8 cellular contexts compared by ENCODE assay signal in genomic region chr11:72113170-72113808, GRCh38. TPM values are rescaled to one million over a fixed set of nuclear protein-coding genes. Genes with fewer than 3 reads are reported as not detected.
DNase-seq lines count a peak whose midpoint lies in the region; ATAC-seq, FAIRE-seq and TF ChIP-seq lines count a peak whose summit lies in the region.

No MANE protein-coding gene starts in this region.

- peak overlapping the region; percentile 99 for H3K27ac ChIP-seq in skeletal muscle tissue (ENCODE audit: low read depth, low read length)

- ATAC-seq in GM19397 (IDR thresholded peaks at IDR 0.05; ENCODE audit: unreplicated experiment) (no peak), HG02884 (IDR thresholded peaks at IDR 0.05; ENCODE audit: unreplicated experiment) (no peak), HG03460 (IDR thresholded peaks at IDR 0.05; ENCODE audit: unreplicated experiment) (no peak)

- H3K4me3 ChIP-seq in fibroblast of mammary gland (ENCODE audit: control insufficient read depth, low read depth, low read length) (peak overlapping the region; percentile 73), skeletal muscle tissue (ENCODE audit: low read length in 3 of 3) (peak overlapping the region; percentile 89 to 96 (median 92))

- no peaks in the 10 kb centered on the region for H3K9me3 ChIP-seq in skeletal muscle tissue (ENCODE audit: control insufficient read depth in 3 of 3, low read length in 3 of 3)

- DNase-seq in GM12891 (ENCODE audit: insufficient read length, low spot score) (no peak), SK-N-DZ (ENCODE audit: low spot score) (peak; percentile 33), fibroblast of mammary gland (ENCODE audit: low read depth) (peak; percentile 92), GOT3 (lab: John Stamatoyannopoulos, UW) (no peak)

- TF ChIP-seq CTCF in fibroblast of mammary gland (conservative IDR thresholded peaks at IDR 0.05; ENCODE audit: control insufficient read depth, insufficient read depth, low read depth, low read length) = no peak

- H3K36me3 ChIP-seq in skeletal muscle tissue (ENCODE audit: control insufficient read depth in 3 of 3, insufficient read depth in 3 of 3, low read length in 3 of 3) = peaks cover 10 to 23% (median 13%) of the 10 kb centered on the region in 3 donors

- peak; percentile 43 for FAIRE-seq in GM12891 (lab: Jason Lieb, UNC)

- peaks cover 6 to 21% (median 16%) of the 10 kb centered on the region in 3 donors for H3K4me1 ChIP-seq in skeletal muscle tissue (ENCODE audit: control insufficient read depth in 3 of 3, insufficient read depth in 3 of 3, low read length in 3 of 3)

- peak overlapping the region; percentile 97 to 98 (median 97) for H3K9ac ChIP-seq in skeletal muscle tissue (ENCODE audit: low read depth in 1 of 3, low read length in 3 of 3)

- TF ChIP-seq POLR2A in GM12891 (IDR thresholded peaks at IDR 0.05; ENCODE audit: low read depth, low read length) = no peak

- H3K27me3 ChIP-seq in skeletal muscle tissue (ENCODE audit: control insufficient read depth in 3 of 3, insufficient read depth in 3 of 3, low read length in 3 of 3) = peaks cover 0 to 3% (median 0%) of the 10 kb centered on the region in 3 donors

TF ChIP-seq in GM12891, 5 proteins besides CTCF, POLR2A, EP300 and RAD21:
- TF ChIP-seq POU2F2 (IDR thresholded peaks at IDR 0.05; ENCODE audit: low read depth, low read length) = no peak
- no peak for TF ChIP-seq SPI1 (IDR thresholded peaks at IDR 0.05; ENCODE audit: low read depth, low read length)
- no peak for TF ChIP-seq POLR2AphosphoS5 (IDR thresholded peaks at IDR 0.05; ENCODE audit: low read depth, low read length)
- TF ChIP-seq PAX5 (IDR thresholded peaks at IDR 0.05; ENCODE audit: insufficient read depth, low read length, severe bottlenecking) = no peak
- TF ChIP-seq TAF1 (IDR thresholded peaks at IDR 0.05; ENCODE audit: low read depth, low read length) = no peak

RNA-seq across cellular contexts. Expression of gene ANAPC15, which starts 0.8 kb away (rescaled TPM):
- 80.1 TPM for polyA plus RNA-seq in GM12891 (2012; ENCODE audit: low read depth, missing spikeins)
- polyA plus RNA-seq in SK-N-DZ (2014; cell fraction: cytosol; rRNA removed) = 67.5 and 75.5 TPM in 2 replicates
- 33.2 and 41.3 TPM in 2 replicates for polyA plus RNA-seq in SK-N-DZ (2014; cell fraction: nucleus; rRNA removed)
- total RNA-seq in skeletal muscle tissue = 7.8 TPM

RNA-seq across cellular contexts. Expression of gene TOMT, which starts 7.6 kb away (rescaled TPM):
- not detected for polyA plus RNA-seq in GM12891 (2012; ENCODE audit: low read depth, missing spikeins)
- 0.18 TPM in 1 of 2 replicates, not detected in the other for polyA plus RNA-seq in SK-N-DZ (2014; cell fraction: cytosol; rRNA removed)
- 0.47 TPM in 1 of 2 replicates, not detected in the other for polyA plus RNA-seq in SK-N-DZ (2014; cell fraction: nucleus; rRNA removed)
- not detected for total RNA-seq in skeletal muscle tissue

RNA-seq across cellular contexts. Expression of gene LAMTOR1, which starts 10.2 kb away (rescaled TPM):
- polyA plus RNA-seq in GM12891 (2012; ENCODE audit: low read depth, missing spikeins) = 82.0 TPM
- polyA plus RNA-seq in SK-N-DZ (2014; cell fraction: cytosol; rRNA removed) = 76.1 and 80.5 TPM in 2 replicates
- polyA plus RNA-seq in SK-N-DZ (2014; cell fraction: nucleus; rRNA removed) = 28.6 and 49.4 TPM in 2 replicates
- total RNA-seq in skeletal muscle tissue = 42.3 TPM

RNA-seq across cellular contexts. Expression of gene FOLR3, which starts 22.2 kb away (rescaled TPM):
- not detected for polyA plus RNA-seq in GM12891 (2012; ENCODE audit: low read depth, missing spikeins)
- polyA plus RNA-seq in SK-N-DZ (2014; cell fraction: cytosol; rRNA removed) = not detected in 2 replicates
- not detected in 2 replicates for polyA plus RNA-seq in SK-N-DZ (2014; cell fraction: nucleus; rRNA removed)
- total RNA-seq in skeletal muscle tissue = 0.52 TPM

RNA-seq across cellular contexts. Expression of gene LRRC51, which starts 32.6 kb away (rescaled TPM):
- polyA plus RNA-seq in GM12891 (2012; ENCODE audit: low read depth, missing spikeins) = 4.9 TPM
- 15.5 and 17.4 TPM in 2 replicates for polyA plus RNA-seq in SK-N-DZ (2014; cell fraction: cytosol; rRNA removed)
- 11.1 and 12.0 TPM in 2 replicates for polyA plus RNA-seq in SK-N-DZ (2014; cell fraction: nucleus; rRNA removed)
- total RNA-seq in skeletal muscle tissue = 2.6 TPM

Comparison
In these comparisons a context has a peak if more than half of its experiments do, and no peak if none do; other contexts are left out.
1. DNase-seq: peak in SK-N-DZ (single experiment) and fibroblast of mammary gland (single experiment); none in GM12891 (single experiment) and GOT3 (single experiment).